ENCODE assay signal across 8 cellular contexts in the genomic region with DNA sequence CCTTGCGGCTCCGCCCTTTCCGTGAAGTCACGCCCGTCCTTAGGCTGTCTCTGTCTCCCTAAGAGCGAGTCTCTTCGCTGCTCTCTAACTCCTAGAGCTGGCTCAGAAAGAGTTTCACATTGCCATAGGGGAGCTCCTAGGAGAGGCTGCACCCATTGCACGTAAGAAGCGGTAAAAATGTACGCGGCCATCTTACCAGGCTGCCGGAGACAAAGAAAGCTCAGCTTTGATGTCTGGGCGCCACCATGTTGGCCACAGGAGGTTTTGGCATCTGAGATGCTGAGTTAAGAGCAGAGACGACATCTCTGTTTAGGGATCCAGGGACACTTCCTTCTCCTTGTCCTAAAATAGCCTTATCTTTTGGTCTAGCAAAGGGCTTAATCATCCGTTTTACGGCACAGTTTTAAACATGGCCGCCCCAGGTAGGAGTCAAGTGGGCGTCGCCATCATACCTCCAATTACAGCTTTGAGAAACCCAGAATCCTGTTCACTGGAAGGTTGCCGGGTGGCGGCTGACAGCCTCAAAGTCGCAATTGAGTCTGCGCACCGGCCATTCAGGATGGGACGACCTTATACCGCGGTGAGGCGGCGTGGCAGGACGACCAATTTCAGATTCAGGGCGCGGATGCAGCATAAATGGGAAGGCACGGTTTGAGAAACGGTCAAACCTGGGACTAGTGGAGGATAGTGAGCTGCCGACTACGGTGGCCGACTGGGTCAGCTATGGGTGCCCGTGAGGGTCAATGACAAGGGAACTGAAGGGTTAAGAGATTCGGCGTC. TPM values are rescaled to one million over a fixed set of nuclear protein-coding genes. Genes with fewer than 3 reads are reported as not detected.
DNase-seq lines count a peak whose midpoint lies in the region; ATAC-seq, FAIRE-seq and TF ChIP-seq lines count a peak whose summit lies in the region.

TSS of gene ZNF793 (plus strand) at position 553 of the 780 bp plus-strand sequence. CDS start 16,501 bp downstream, outside the sequence.

- POLR2A ChIA-PET in activated B cell treated with CpG ODN at 0.5 μM for 24 hours (lab: Charles Lee) = interaction anchor here (0.5 to 3.1 kb wide), 25 partner anchors 37 to 1813 kb away, joined by 3 to 37 read pairs (median 6); partner anchors contain the start of genes SIPA1L3, WDR87, ZFP30 and ZNF146

- H3K4me1 Mint-ChIP-seq in activated B cell treated with CpG ODN at 0.5 μM for 24 hours = peaks cover 2% of the 10 kb centered on the region
- no peaks in the 10 kb centered on the region for H3K4me1 Mint-ChIP-seq in central memory CD8-positive, alpha-beta T cell

- H3K9me1 ChIP-seq in keratinocyte (ENCODE audit: control insufficient read depth, extremely low read depth, insufficient read depth, low read length) = no peaks in the 10 kb centered on the region

- H3K36me3 Mint-ChIP-seq in activated B cell treated with CpG ODN at 0.5 μM for 24 hours (ENCODE audit: low read depth) = peaks cover 31% of the 10 kb centered on the region
- no peaks in the 10 kb centered on the region for H3K36me3 Mint-ChIP-seq in central memory CD8-positive, alpha-beta T cell (ENCODE audit: insufficient read depth)

- DNase-seq in NCI-H1436 treated with DMSO at 0.1 percent for 48 hours (lab: John Stamatoyannopoulos, UW) = peak; percentile 40
- peak; percentile 70 for DNase-seq in activated B cell treated with CpG ODN at 0.5 μM for 24 hours
- peak; percentile 58 to 64 for DNase-seq in central memory CD8-positive, alpha-beta T cell (ENCODE audit: low spot score in 2 of 2)
- DNase-seq in keratinocyte (ENCODE audit: low read depth, low spot score) = peak; percentile 61
- DNase-seq in spleen = peak; percentile 89
- no peak for DNase-seq in erythroblast (lab: John Stamatoyannopoulos, UW)
- DNase-seq in SW480 (ENCODE audit: low spot score) = no peak

- ATAC-seq in GM18909 (IDR thresholded peaks at IDR 0.05; ENCODE audit: poor library complexity, unreplicated experiment) (peak; percentile 65), activated B cell treated with CpG ODN at 0.5 μM for 24 hours (ENCODE audit: low read depth) (peak; percentile 87)
- ATAC-seq in central memory CD8-positive, alpha-beta T cell (replicated peaks; ENCODE audit: extremely low read depth, poor library complexity, severe bottlenecking) = peak; percentile 90

- H4K20me1 ChIP-seq in keratinocyte (ENCODE audit: control insufficient read depth, extremely low read depth, insufficient read depth, low read length) = no peaks in the 10 kb centered on the region

- H3K27ac ChIP-seq in keratinocyte (ENCODE audit: control insufficient read depth, insufficient read depth, low read length) = peak within 1 kb of the TSS; percentile 97
- H3K27ac ChIP-seq in spleen = peak within 1 kb of the TSS; percentile 90 to 96 (median 93)

- dilution Hi-C loops in keratinocyte (cut with MboI; ENCODE audit: extremely low pct_ligation_motif_present, low sequenced_read_pairs) = no loop called here

- CTCF ChIA-PET in activated B cell treated with CpG ODN at 0.5 μM for 24 hours (lab: Charles Lee) = interaction anchor here (1.2 kb wide), 1 partner anchor 45 kb away, joined by 4 read pairs; no protein-coding TSS in a partner anchor

- H3K4me3 Mint-ChIP-seq in activated B cell treated with CpG ODN at 0.5 μM for 24 hours = no peak within 1 kb of the TSS
- H3K4me3 Mint-ChIP-seq in central memory CD8-positive, alpha-beta T cell = no peak within 1 kb of the TSS

- peak within 1 kb of the TSS; percentile 99 for H2AFZ ChIP-seq in keratinocyte (ENCODE audit: control insufficient read depth, low read length)

- H3K79me2 ChIP-seq in keratinocyte (ENCODE audit: control insufficient read depth, insufficient read depth, low read length) = peaks cover 13% of the 10 kb centered on the region

- no peak within 1 kb of the TSS for H3K27ac Mint-ChIP-seq in activated B cell treated with CpG ODN at 0.5 μM for 24 hours
- H3K27ac Mint-ChIP-seq in central memory CD8-positive, alpha-beta T cell (ENCODE audit: low read depth) = no peak within 1 kb of the TSS

- H3K9me3 Mint-ChIP-seq in activated B cell treated with CpG ODN at 0.5 μM for 24 hours = peaks cover 12% of the 10 kb centered on the region
- H3K9me3 Mint-ChIP-seq in central memory CD8-positive, alpha-beta T cell = peaks cover 18% of the 10 kb centered on the region

- H3K4me3 ChIP-seq in keratinocyte (ENCODE audit: control insufficient read depth in 2 of 3, extremely low read depth in 1 of 3, insufficient read depth in 2 of 3, low read depth in 1 of 3, low read length in 3 of 3) (peak within 1 kb of the TSS; percentile 55 to 90 (median 73)), spleen (peak within 1 kb of the TSS; percentile 46 to 84 (median 68))

- H3K27me3 Mint-ChIP-seq in activated B cell treated with CpG ODN at 0.5 μM for 24 hours = no peaks in the 10 kb centered on the region
- H3K27me3 Mint-ChIP-seq in central memory CD8-positive, alpha-beta T cell = no peaks in the 10 kb centered on the region

- H3K36me3 ChIP-seq in keratinocyte (ENCODE audit: control insufficient read depth in 2 of 2, extremely low read depth in 1 of 2, insufficient read depth in 2 of 2, low read length in 2 of 2) = no peaks in the 10 kb centered on the region
- peaks cover 4 to 48% (median 12%) of the 10 kb centered on the region in 6 donors for H3K36me3 ChIP-seq in spleen

- no peak for TF ChIP-seq CTCF in activated B cell treated with CpG ODN at 0.5 μM for 24 hours (IDR thresholded peaks at IDR 0.05)
- no peak for TF ChIP-seq CTCF in keratinocyte (optimal IDR thresholded peaks at IDR 0.05 in 1 of 3, IDR thresholded peaks at IDR 0.05 in 1 of 3, conservative IDR thresholded peaks at IDR 0.05 in 1 of 3; ENCODE audit: extremely low read depth in 1 of 3, insufficient read depth in 2 of 3, low read length in 3 of 3)
- TF ChIP-seq CTCF in spleen (IDR thresholded peaks at IDR 0.05 in 8 of 11, conservative IDR thresholded peaks at IDR 0.05 in 3 of 11) = peak in 1 of 11 experiments; percentile 32

- peak within 1 kb of the TSS; percentile 95 for H3K4me2 ChIP-seq in keratinocyte (ENCODE audit: control insufficient read depth, extremely low read depth, insufficient read depth, low read depth, low read length)

- TF ChIP-seq POLR2A in spleen (IDR thresholded peaks at IDR 0.05) (no peak), erythroblast (IDR thresholded peaks at IDR 0.05; ENCODE audit: low read length) (no peak)

- FAIRE-seq in keratinocyte (lab: Jason Lieb, UNC) = peak; percentile 93

- WGBS in spleen, 5 donors = 0 to 2% (median 1%) methylated on average over 36 to 40 of the region's 40 CpGs

- H3K9me3 ChIP-seq in keratinocyte (ENCODE audit: control insufficient read depth, low read depth, low read length) = no peaks in the 10 kb centered on the region
- peaks cover 2 to 90% (median 65%) of the 10 kb centered on the region in 8 donors for H3K9me3 ChIP-seq in spleen

- H3K27me3 ChIP-seq in keratinocyte (ENCODE audit: control insufficient read depth, extremely low read depth, insufficient read depth, low read length) (no peaks in the 10 kb centered on the region), spleen (replicated peaks in 1 of 7) (no peaks in the 10 kb centered on the region)

- intact Hi-C loops in activated B cell treated with CpG ODN at 0.5 μM for 24 hours (cut with micrococcal nuclease) (loop anchor here (1.0 to 5.0 kb wide), 11 partner anchors 39 to 1379 kb away; partner anchors contain the start of genes ZNF383, ZNF420, ZNF527 and ZNF540), spleen (cut with DNase I; ENCODE audit: low total_unique reads) (no loop called here)

- H3K4me1 ChIP-seq in keratinocyte (ENCODE audit: control insufficient read depth, extremely low read depth, insufficient read depth, low read length) (peaks cover 5% of the 10 kb centered on the region), spleen (peaks cover 10 to 23% (median 15%) of the 10 kb centered on the region in 6 donors)

- H3K9ac ChIP-seq in keratinocyte (ENCODE audit: control insufficient read depth, extremely low read depth, insufficient read depth, low read length) = peak within 1 kb of the TSS; percentile 95

RNA-seq across cellular contexts. Expression of gene ZNF793, which starts in this region (rescaled TPM):
- total RNA-seq in activated B cell treated with CpG ODN at 0.5 μM for 24 hours (8.4 and 8.7 TPM in 2 replicates), spleen (1 to 10 TPM; 4.4 to 8.5 (median 7.6) TPM)
- polyA plus RNA-seq in keratinocyte (4.3 to 6.8 TPM (median 6.1 TPM) in 3 replicates), spleen (1 to 10 TPM; 2.2 to 2.3 (median 2.3) TPM)
- polyA plus RNA-seq in keratinocyte (2011; ENCODE audit: low read depth) = 2.1 TPM
- 3.3 and 3.9 TPM in 2 replicates for polyA plus RNA-seq in keratinocyte (2011; cell fraction: cytosol; rRNA removed)
- polyA plus RNA-seq in keratinocyte (2011; cell fraction: nucleus; rRNA removed) = 14.4 and 16.1 TPM in 2 replicates
- polyA plus RNA-seq in keratinocyte (2012; ENCODE audit: low replicate concordance) = 2.9 and 3.9 TPM in 2 replicates
- 1.2 to 7.7 TPM (median 7.3 TPM) in 3 replicates for polyA minus RNA-seq in keratinocyte
- polyA minus RNA-seq in keratinocyte (2011; cell fraction: cytosol; rRNA and poly(A)+ RNA removed) = 3.6 TPM
- 4.3 and 13.6 TPM in 2 replicates for polyA minus RNA-seq in keratinocyte (2011; cell fraction: nucleus; rRNA and poly(A)+ RNA removed)

Comparison
In these comparisons a context has a peak if more than half of its experiments do, and no peak if none do; other contexts are left out.
1. DNase-seq: peak in NCI-H1436 treated with DMSO at 0.1 percent for 48 hours (single experiment), activated B cell treated with CpG ODN at 0.5 μM for 24 hours (single experiment), central memory CD8-positive, alpha-beta T cell (2 of 2), keratinocyte (single experiment) and spleen (single experiment); none in erythroblast (0 of 2) and SW480 (single experiment).
2. Peak in every context shown above with its lines, with median percentiles within 50 percentile points of each other: ATAC-seq.